ENCODE assay signal across 8 cellular contexts in genomic region chr14:63438065-63438757, GRCh38.
DNase-seq lines count a peak whose midpoint lies in the region; ATAC-seq and TF ChIP-seq lines count a peak whose summit lies in the region.

No MANE protein-coding gene starts in this region.

- no peaks in the 10 kb centered on the region for H3K9me3 Mint-ChIP-seq in activated CD8-positive, alpha-beta memory T cell treated with anti-CD3 and anti-CD28 coated beads, Interleukin-2, amount 10 ng/mL, durations not matched to agents 7 days and 5 days (ENCODE audit: low read depth)

- 0 out of 2 replicates have a peak, but pooled peaks have one; percentile 25 for TF ChIP-seq CTCF in KMS-11 (conservative IDR thresholded peaks at IDR 0.05; ENCODE audit: low read depth, low read length)

- H3K4me3 Mint-ChIP-seq in activated CD8-positive, alpha-beta memory T cell treated with anti-CD3 and anti-CD28 coated beads, Interleukin-2, amount 10 ng/mL, durations not matched to agents 7 days and 5 days: peak overlapping the region; percentile 62

- H3K27me3 Mint-ChIP-seq in activated CD8-positive, alpha-beta memory T cell treated with anti-CD3 and anti-CD28 coated beads, Interleukin-2, amount 10 ng/mL, durations not matched to agents 7 days and 5 days: no peaks in the 10 kb centered on the region

- no peaks in the 10 kb centered on the region for H3K27me3 ChIP-seq in KMS-11 (ENCODE audit: insufficient read depth, low read depth)

- H3K4me1 ChIP-seq in KMS-11 (ENCODE audit: low read depth, poor library complexity, severe bottlenecking): peaks cover 37% of the 10 kb centered on the region

- H2AFZ ChIP-seq in KMS-11 (ENCODE audit: low read depth): no peak overlapping the region

- no peak overlapping the region for H3K4me3 ChIP-seq in KMS-11 (IDR thresholded peaks at IDR 0.05; ENCODE audit: insufficient read depth, low read depth, low read length)

- no peaks in the 10 kb centered on the region for H3K36me3 ChIP-seq in KMS-11 (ENCODE audit: insufficient read depth)

- H4K20me1 ChIP-seq in KMS-11 (ENCODE audit: insufficient read depth): no peaks in the 10 kb centered on the region; the same call in 1 of the 2 replicates

- peak overlapping the region; percentile 72 for H3K27ac Mint-ChIP-seq in activated CD8-positive, alpha-beta memory T cell treated with anti-CD3 and anti-CD28 coated beads, Interleukin-2, amount 10 ng/mL, durations not matched to agents 7 days and 5 days

- peak; percentile 70 for DNase-seq in activated CD8-positive, alpha-beta memory T cell treated with anti-CD3 and anti-CD28 coated beads, Interleukin-2, amount 10 ng/mL, durations not matched to agents 7 days and 5 days
- no peak for DNase-seq in activated CD8-positive, alpha-beta memory T cell treated with anti-CD3 and anti-CD28 coated beads for 24 hours
- peak; percentile 22 for DNase-seq in activated CD4-positive, alpha-beta T cell treated with anti-CD3 and anti-CD28 coated beads for 48 hours
- DNase-seq in fibroblast of gingiva (ENCODE audit: low read depth) (peak; percentile 97), non-pigmented ciliary epithelial cell (ENCODE audit: low read depth) (peak; percentile 77), SKM-1 treated with dmso at 0.1 percent for 144 hours (lab: John Stamatoyannopoulos, UW; ENCODE audit: unreplicated experiment) (no peak)

- ATAC-seq in activated CD8-positive, alpha-beta memory T cell treated with anti-CD3 and anti-CD28 coated beads, Interleukin-2, amount 10 ng/mL, durations not matched to agents 7 days and 5 days: peak; percentile 82
- ATAC-seq in HG03097 (IDR thresholded peaks at IDR 0.05; ENCODE audit: low FRiP score, unreplicated experiment): no peak

- peaks cover 48% of the 10 kb centered on the region for H3K4me1 Mint-ChIP-seq in activated CD8-positive, alpha-beta memory T cell treated with anti-CD3 and anti-CD28 coated beads, Interleukin-2, amount 10 ng/mL, durations not matched to agents 7 days and 5 days

- H3K79me2 ChIP-seq in KMS-11 (ENCODE audit: insufficient read depth, low read depth): 0 out of 2 replicates have a peak, but pooled peaks cover 9% of the 10 kb centered on the region

- H3K27ac ChIP-seq in KMS-11: peak overlapping the region; percentile 32; the same call in 1 of the 2 replicates

- H3K36me3 Mint-ChIP-seq in activated CD8-positive, alpha-beta memory T cell treated with anti-CD3 and anti-CD28 coated beads, Interleukin-2, amount 10 ng/mL, durations not matched to agents 7 days and 5 days: peaks cover 6% of the 10 kb centered on the region

- H3K4me2 ChIP-seq in KMS-11: peak overlapping the region; percentile 60

- CTCF ChIA-PET in activated CD8-positive, alpha-beta memory T cell treated with anti-CD3 and anti-CD28 coated beads, Interleukin-2, amount 10 ng/mL, durations not matched to agents 7 days and 5 days (lab: Charles Lee): interaction anchor here (0.6 to 2.0 kb wide), 8 partner anchors 9 to 204 kb away, joined by 3 to 8 read pairs (median 4); partner anchors contain the start of genes PPP2R5E and WDR89

- peak overlapping the region; percentile 6; the same call in 1 of the 2 replicates for H3K9ac ChIP-seq in KMS-11

Comparison
In these comparisons a context has a peak if more than half of its experiments do, and no peak if none do; other contexts are left out.
1. DNase-seq: peak in activated CD8-positive, alpha-beta memory T cell treated with anti-CD3 and anti-CD28 coated beads, Interleukin-2, amount 10 ng/mL, durations not matched to agents 7 days and 5 days (single experiment), activated CD4-positive, alpha-beta T cell treated with anti-CD3 and anti-CD28 coated beads for 48 hours (single experiment), fibroblast of gingiva (single experiment) and non-pigmented ciliary epithelial cell (single experiment); none in activated CD8-positive, alpha-beta memory T cell treated with anti-CD3 and anti-CD28 coated beads for 24 hours (single experiment) and SKM-1 treated with dmso at 0.1 percent for 144 hours (single experiment).